ENCODE assay signal across 9 cellular contexts in genomic region chr11:60925685-60926267, GRCh38. TPM values are rescaled to one million over a fixed set of nuclear protein-coding genes. Genes with fewer than 3 reads are reported as not detected.
DNase-seq lines count a peak whose midpoint lies in the region; ATAC-seq, FAIRE-seq and TF ChIP-seq lines count a peak whose summit lies in the region.
"Had no signal": no experiment of that assay in that cellular context is flagged by ENCODE, and none has a peak within 500 bp of the region (broad histone marks: within the 10 kb centered on the region; RNA-seq: fewer than 3 reads in every experiment).

No MANE protein-coding gene starts in this region.

- TSS peak; percentile 54 for BruUV-seq in HepG2 (replicated peaks; lab: Mats Ljungman, UMichigan)

- peaks cover 33% of the 10 kb centered on the region for H3K4me1 Mint-ChIP-seq in activated B cell treated with CpG ODN at 0.5 μM for 24 hours

- H3K9ac ChIP-seq in BLaER1 (no peak overlapping the region; the same call in 1 of the 2 replicates), HepG2 (ENCODE audit: insufficient read depth, low read depth, low read length) (no peak overlapping the region)

- no peak for TF ChIP-seq POLR2A in HepG2 (IDR thresholded peaks at IDR 0.05; ENCODE audit: insufficient read depth in 1 of 2, low read depth in 2 of 2, low read length in 2 of 2)
- TF ChIP-seq POLR2A in thyroid gland (IDR thresholded peaks at IDR 0.05) = no peak

- H3K27ac ChIP-seq in BLaER1 = no peak overlapping the region
- H3K27ac ChIP-seq in HepG2 (ENCODE audit: extremely low read length, insufficient read depth, low read length) = no peak overlapping the region
- H3K27ac ChIP-seq in thyroid gland = no peak overlapping the region

- H3K9me3 ChIP-seq in BLaER1 (no peaks in the 10 kb centered on the region), HAP-1 (no peaks in the 10 kb centered on the region), HepG2 (ENCODE audit: low read length) (no peaks in the 10 kb centered on the region), thyroid gland (no peaks in the 10 kb centered on the region)

- H3K4me1 ChIP-seq in BLaER1 (peaks cover 58% of the 10 kb centered on the region), HAP-1 (peaks cover 8% of the 10 kb centered on the region), HepG2 (ENCODE audit: insufficient read depth, low read length) (peaks cover 32% of the 10 kb centered on the region), thyroid gland (peaks cover 10 to 24% of the 10 kb centered on the region in 2 donors)

- no peak overlapping the region for H3K27ac Mint-ChIP-seq in activated B cell treated with CpG ODN at 0.5 μM for 24 hours

- in situ Hi-C loops in HAP-1 (cut with MboI; ENCODE audit: low sequenced_read_pairs) = no loop called here
- in situ Hi-C loops in HepG2 (cut with HindIII; ENCODE audit: extremely low pct_ligation_motif_present, low pct_unique_long_range_greater_than_20kb) = no loop called here

- H3K36me3 ChIP-seq in BLaER1 (peaks cover 59% of the 10 kb centered on the region), HAP-1 (replicated peaks) (peaks cover 24% of the 10 kb centered on the region), HepG2 (replicated peaks in 1 of 2; ENCODE audit: control insufficient read depth in 1 of 2, insufficient read depth in 2 of 2, low read length in 2 of 2) (peaks cover 0 to 2% of the 10 kb centered on the region in 2 experiments; a peak in 2 of 5 replicates), thyroid gland (peaks cover 20 to 23% of the 10 kb centered on the region in 2 donors)

- ATAC-seq in activated B cell treated with CpG ODN at 0.5 μM for 24 hours (ENCODE audit: low read depth) = no peak
- peak; percentile 19 for ATAC-seq in HepG2
- ATAC-seq in HG03280 (IDR thresholded peaks at IDR 0.05; ENCODE audit: unreplicated experiment) = no peak
- ATAC-seq: K562 had no signal

- H3K4me2 ChIP-seq in BLaER1 (peak overlapping the region; percentile 94), HepG2 (ENCODE audit: low read depth, low read length) (peak overlapping the region; percentile 92)

- H3K36me3 Mint-ChIP-seq in activated B cell treated with CpG ODN at 0.5 μM for 24 hours (ENCODE audit: low read depth) = peaks cover 29% of the 10 kb centered on the region

- peaks cover 70% of the 10 kb centered on the region for H4K20me1 ChIP-seq in BLaER1
- no peaks in the 10 kb centered on the region for H4K20me1 ChIP-seq in HepG2 (ENCODE audit: insufficient read depth, low read length)

- no peak for TF ChIP-seq RAD21 in HepG2 (CRISPR knock-in tag; IDR thresholded peaks at IDR 0.05)

- CTCF ChIA-PET in activated B cell treated with CpG ODN at 0.5 μM for 24 hours (lab: Charles Lee) = no interaction called here
- CTCF ChIA-PET in HepG2 (lab: Yijun Ruan, JAX; ENCODE audit: low intra/inter-chr PET ratio, low total read pairs) = no interaction called here

- H3K4me3 ChIP-seq in BLaER1 (peak overlapping the region; percentile 82), HAP-1 (peak overlapping the region; percentile 73), HepG2 (replicated peaks in 1 of 3; ENCODE audit: insufficient read depth in 1 of 3, low read depth in 2 of 3, low read length in 3 of 3) (peak overlapping the region in 2 of 3 experiments; percentile 22 to 75; a peak in 3 of 6 replicates), thyroid gland (replicated peaks in 1 of 3) (no peak overlapping the region)
- H3K4me3 ChIP-seq: K562 had no signal

- peak overlapping the region; percentile 69 for H3K4me3 Mint-ChIP-seq in activated B cell treated with CpG ODN at 0.5 μM for 24 hours

- TF ChIP-seq EP300 in HepG2 (IDR thresholded peaks at IDR 0.05; ENCODE audit: low read depth in 2 of 2, low read length in 2 of 2) (no peak), HepG2 (CRISPR knock-in tag; IDR thresholded peaks at IDR 0.05; ENCODE audit: borderline replicate concordance) (no peak)

- intact Hi-C loops in activated B cell treated with CpG ODN at 0.5 μM for 24 hours (cut with micrococcal nuclease) (no loop called here), HepG2 (cut with micrococcal nuclease; ENCODE audit: unreplicated experiment) (no loop called here), thyroid gland (cut with DNase I) (no loop called here)

- TF ChIP-seq CTCF in activated B cell treated with CpG ODN at 0.5 μM for 24 hours (IDR thresholded peaks at IDR 0.05) = no peak
- no peak for TF ChIP-seq CTCF in HepG2 (CRISPR knock-in tag; IDR thresholded peaks at IDR 0.05)
- TF ChIP-seq CTCF in GM20000 (IDR thresholded peaks at IDR 0.05; ENCODE audit: extremely low read depth, missing control alignments) = no peak
- no peak for TF ChIP-seq CTCF in thyroid gland (IDR thresholded peaks at IDR 0.05)

- H3K27me3 Mint-ChIP-seq in activated B cell treated with CpG ODN at 0.5 μM for 24 hours = peaks cover 4% of the 10 kb centered on the region

- no peaks in the 10 kb centered on the region for H3K9me3 Mint-ChIP-seq in activated B cell treated with CpG ODN at 0.5 μM for 24 hours

- H3K79me2 ChIP-seq in HepG2 (ENCODE audit: insufficient read depth, low read length) = no peaks in the 10 kb centered on the region

- POLR2A ChIA-PET in activated B cell treated with CpG ODN at 0.5 μM for 24 hours (lab: Charles Lee) = no interaction called here
- POLR2A ChIA-PET in HepG2 (lab: Yijun Ruan, JAX) = no interaction called here

- peaks cover 44% of the 10 kb centered on the region for H3K27me3 ChIP-seq in BLaER1
- H3K27me3 ChIP-seq in HAP-1 (ENCODE audit: low read depth) = no peaks in the 10 kb centered on the region
- H3K27me3 ChIP-seq in HepG2 (ENCODE audit: control insufficient read depth in 1 of 2, insufficient read depth in 2 of 2, low read length in 2 of 2) = no peaks in the 10 kb centered on the region; a peak in 1 of 5 replicates
- H3K27me3 ChIP-seq in thyroid gland = peaks cover 5% of the 10 kb centered on the region

- DNase-seq in HAP-1 (ENCODE audit: low spot score in 2 of 2) (no peak), activated B cell treated with CpG ODN at 0.5 μM for 24 hours (no peak), HepG2 (ENCODE audit: low spot score) (no peak), GM20000 (ENCODE audit: low spot score) (no peak), NCI-H1694 (lab: John Stamatoyannopoulos, UW) (no peak), thyroid gland (no peak)

- H2AFZ ChIP-seq in HepG2 (ENCODE audit: low read length) = no peak overlapping the region

- 78% methylated on average over 7 of the region's 8 CpGs for WGBS in HepG2 (ENCODE audit: low lambda C conversion rate)
- 45 to 51% methylated on average over 8 of the region's 8 CpGs for WGBS in thyroid gland, 2 donors

- FAIRE-seq in HepG2 (lab: Jason Lieb, UNC) = no peak
- FAIRE-seq: K562 had no signal

RNA-seq across cellular contexts. Expression of gene TMEM132A, which starts 1.5 kb away (rescaled TPM):
- total RNA-seq in activated B cell treated with CpG ODN at 0.5 μM for 24 hours (8.2 and 8.7 TPM in 2 replicates), HepG2 (2016; rRNA removed; fragmentation: Illumina TruSeq; extraction: Trizol) (8.4 and 32.9 TPM in 2 replicates), thyroid gland (1 to 10 TPM; 3.3 to 8.3 (median 3.9) TPM)
- total RNA-seq in HepG2 (2016; cell fraction: cytosol; rRNA removed; fragmentation: Illumina TruSeq; extraction: Trizol; ENCODE audit: low read depth) = 5.1 and 6.9 TPM in 2 replicates
- total RNA-seq in HepG2 (2016; cell fraction: insoluble cytoplasmic fraction; rRNA removed; fragmentation: Illumina TruSeq; extraction: Trizol) = 6.9 and 31.8 TPM in 2 replicates
- total RNA-seq in HepG2 (2016; cell fraction: membrane; rRNA removed; fragmentation: Illumina TruSeq; extraction: Trizol) = 11.9 and 13.4 TPM in 2 replicates
- total RNA-seq in HepG2 (2016; cell fraction: nucleus; rRNA removed; fragmentation: Illumina TruSeq; extraction: Trizol) = 34.0 and 34.7 TPM in 2 replicates
- 11.1 and 22.7 TPM in 2 replicates for polyA plus RNA-seq in HepG2 (2011; rRNA removed)
- 16.2 and 18.8 TPM in 2 replicates for polyA plus RNA-seq in HepG2 (2011; cell fraction: cytosol; rRNA removed)
- 103 and 122 TPM in 2 replicates for polyA plus RNA-seq in HepG2 (2011; cell fraction: nucleus; rRNA removed)
- polyA plus RNA-seq in HepG2 (2012) = 19.3 and 25.4 TPM in 2 replicates
- 3.3 and 4.8 TPM in 2 replicates for polyA plus RNA-seq in HepG2 (2016; cell fraction: cytosol; fragmentation: Illumina TruSeq; extraction: Trizol; ENCODE audit: low read depth)
- polyA plus RNA-seq in HepG2 (2016; cell fraction: insoluble cytoplasmic fraction; fragmentation: Illumina TruSeq; extraction: Trizol; ENCODE audit: low read depth) = 7.6 and 10.7 TPM in 2 replicates
- polyA plus RNA-seq in HepG2 (2016; cell fraction: membrane; fragmentation: Illumina TruSeq; extraction: Trizol; ENCODE audit: low read depth) = 8.3 and 10.4 TPM in 2 replicates
- 64.1 and 72.1 TPM in 2 replicates for polyA plus RNA-seq in HepG2 (2016; cell fraction: nucleus; fragmentation: Illumina TruSeq; extraction: Trizol; ENCODE audit: insufficient read depth, low read depth)
- 19.8 and 31.0 TPM in 2 replicates for polyA minus RNA-seq in HepG2 (2011; rRNA and poly(A)+ RNA removed; ENCODE audit: low replicate concordance)
- 15.7 and 16.8 TPM in 2 replicates for polyA minus RNA-seq in HepG2 (2011; cell fraction: cytosol; rRNA and poly(A)+ RNA removed)
- 19.7 and 26.0 TPM in 2 replicates for polyA minus RNA-seq in HepG2 (2011; cell fraction: nucleus; rRNA and poly(A)+ RNA removed)

RNA-seq across cellular contexts. Expression of gene TMEM109, which starts 11.8 kb away (rescaled TPM):
- 117 and 121 TPM in 2 replicates for total RNA-seq in activated B cell treated with CpG ODN at 0.5 μM for 24 hours
- 10.7 and 18.0 TPM in 2 replicates for total RNA-seq in HepG2 (2016; rRNA removed; fragmentation: Illumina TruSeq; extraction: Trizol)
- 4.0 TPM in 2 replicates for total RNA-seq in HepG2 (2016; cell fraction: cytosol; rRNA removed; fragmentation: Illumina TruSeq; extraction: Trizol; ENCODE audit: low read depth)
- 10.2 and 18.3 TPM in 2 replicates for total RNA-seq in HepG2 (2016; cell fraction: insoluble cytoplasmic fraction; rRNA removed; fragmentation: Illumina TruSeq; extraction: Trizol)
- total RNA-seq in HepG2 (2016; cell fraction: membrane; rRNA removed; fragmentation: Illumina TruSeq; extraction: Trizol) = 8.4 and 9.5 TPM in 2 replicates
- 14.1 and 14.6 TPM in 2 replicates for total RNA-seq in HepG2 (2016; cell fraction: nucleus; rRNA removed; fragmentation: Illumina TruSeq; extraction: Trizol)
- 7.7 and 12.2 TPM in 2 replicates for polyA plus RNA-seq in HepG2 (2011; rRNA removed)
- polyA plus RNA-seq in HepG2 (2011; cell fraction: cytosol; rRNA removed) = 9.5 and 10.2 TPM in 2 replicates
- 5.5 and 8.4 TPM in 2 replicates for polyA plus RNA-seq in HepG2 (2011; cell fraction: nucleus; rRNA removed)
- 12.8 and 19.4 TPM in 2 replicates for polyA plus RNA-seq in HepG2 (2012)
- polyA plus RNA-seq in HepG2 (2016; cell fraction: cytosol; fragmentation: Illumina TruSeq; extraction: Trizol; ENCODE audit: low read depth) = 3.7 TPM in 2 replicates
- 12.7 and 13.2 TPM in 2 replicates for polyA plus RNA-seq in HepG2 (2016; cell fraction: insoluble cytoplasmic fraction; fragmentation: Illumina TruSeq; extraction: Trizol; ENCODE audit: low read depth)
- 8.3 and 10.0 TPM in 2 replicates for polyA plus RNA-seq in HepG2 (2016; cell fraction: membrane; fragmentation: Illumina TruSeq; extraction: Trizol; ENCODE audit: low read depth)
- polyA plus RNA-seq in HepG2 (2016; cell fraction: nucleus; fragmentation: Illumina TruSeq; extraction: Trizol; ENCODE audit: insufficient read depth, low read depth) = 29.4 and 33.0 TPM in 2 replicates
- 9.0 and 55.3 TPM in 2 replicates for polyA minus RNA-seq in HepG2 (2011; rRNA and poly(A)+ RNA removed; ENCODE audit: low replicate concordance)
- 5.5 and 9.1 TPM in 2 replicates for polyA minus RNA-seq in HepG2 (2011; cell fraction: cytosol; rRNA and poly(A)+ RNA removed)
- polyA minus RNA-seq in HepG2 (2011; cell fraction: nucleus; rRNA and poly(A)+ RNA removed) = 2.2 and 4.5 TPM in 2 replicates
- total RNA-seq in thyroid gland = 100 to 1,000 TPM in 2 of 4 donors, 10 to 100 TPM in 2; 61.9 to 105 (median 96.0) TPM

RNA-seq across cellular contexts. Expression of gene PRPF19, which starts 19.4 kb away (rescaled TPM):
- total RNA-seq in activated B cell treated with CpG ODN at 0.5 μM for 24 hours (143 and 164 TPM in 2 replicates), HepG2 (2016; rRNA removed; fragmentation: Illumina TruSeq; extraction: Trizol) (91.1 and 115 TPM in 2 replicates), thyroid gland (10 to 100 TPM; 38.0 to 94.4 (median 71.5) TPM)
- total RNA-seq in HepG2 (2016; cell fraction: cytosol; rRNA removed; fragmentation: Illumina TruSeq; extraction: Trizol; ENCODE audit: low read depth) = 16.1 and 16.4 TPM in 2 replicates
- 93.5 and 104 TPM in 2 replicates for total RNA-seq in HepG2 (2016; cell fraction: insoluble cytoplasmic fraction; rRNA removed; fragmentation: Illumina TruSeq; extraction: Trizol)
- total RNA-seq in HepG2 (2016; cell fraction: membrane; rRNA removed; fragmentation: Illumina TruSeq; extraction: Trizol) = 37.9 and 40.5 TPM in 2 replicates
- total RNA-seq in HepG2 (2016; cell fraction: nucleus; rRNA removed; fragmentation: Illumina TruSeq; extraction: Trizol) = 52.4 and 56.0 TPM in 2 replicates
- polyA plus RNA-seq in HepG2 (2011; rRNA removed) = 25.0 and 27.4 TPM in 2 replicates
- 19.8 and 29.8 TPM in 2 replicates for polyA plus RNA-seq in HepG2 (2011; cell fraction: cytosol; rRNA removed)
- 32.6 and 32.8 TPM in 2 replicates for polyA plus RNA-seq in HepG2 (2011; cell fraction: nucleus; rRNA removed)
- polyA plus RNA-seq in HepG2 (2012) = 56.0 and 62.2 TPM in 2 replicates
- 14.7 and 16.9 TPM in 2 replicates for polyA plus RNA-seq in HepG2 (2016; cell fraction: cytosol; fragmentation: Illumina TruSeq; extraction: Trizol; ENCODE audit: low read depth)
- 125 and 138 TPM in 2 replicates for polyA plus RNA-seq in HepG2 (2016; cell fraction: insoluble cytoplasmic fraction; fragmentation: Illumina TruSeq; extraction: Trizol; ENCODE audit: low read depth)
- polyA plus RNA-seq in HepG2 (2016; cell fraction: membrane; fragmentation: Illumina TruSeq; extraction: Trizol; ENCODE audit: low read depth) = 33.6 and 36.5 TPM in 2 replicates
- polyA plus RNA-seq in HepG2 (2016; cell fraction: nucleus; fragmentation: Illumina TruSeq; extraction: Trizol; ENCODE audit: insufficient read depth, low read depth) = 76.8 and 76.9 TPM in 2 replicates
- 52.3 and 71.1 TPM in 2 replicates for polyA minus RNA-seq in HepG2 (2011; rRNA and poly(A)+ RNA removed; ENCODE audit: low replicate concordance)
- 22.3 and 28.6 TPM in 2 replicates for polyA minus RNA-seq in HepG2 (2011; cell fraction: cytosol; rRNA and poly(A)+ RNA removed)
- 33.5 and 39.2 TPM in 2 replicates for polyA minus RNA-seq in HepG2 (2011; cell fraction: nucleus; rRNA and poly(A)+ RNA removed)

RNA-seq across cellular contexts. Expression of gene SLC15A3, which starts 26.2 kb away (rescaled TPM):
- total RNA-seq in activated B cell treated with CpG ODN at 0.5 μM for 24 hours = 76.4 and 77.8 TPM in 2 replicates
- 0.58 and 0.77 TPM in 2 replicates for total RNA-seq in HepG2 (2016; rRNA removed; fragmentation: Illumina TruSeq; extraction: Trizol)
- 0.09 TPM in 1 of 2 replicates, not detected in the other for total RNA-seq in HepG2 (2016; cell fraction: cytosol; rRNA removed; fragmentation: Illumina TruSeq; extraction: Trizol; ENCODE audit: low read depth)
- total RNA-seq in HepG2 (2016; cell fraction: insoluble cytoplasmic fraction; rRNA removed; fragmentation: Illumina TruSeq; extraction: Trizol) = 0.49 and 1.1 TPM in 2 replicates
- total RNA-seq in HepG2 (2016; cell fraction: membrane; rRNA removed; fragmentation: Illumina TruSeq; extraction: Trizol) = 0.49 and 1.1 TPM in 2 replicates
- total RNA-seq in HepG2 (2016; cell fraction: nucleus; rRNA removed; fragmentation: Illumina TruSeq; extraction: Trizol) = 1.8 and 2.8 TPM in 2 replicates
- 0.45 and 1.1 TPM in 2 replicates for polyA plus RNA-seq in HepG2 (2011; rRNA removed)
- 0.23 and 0.60 TPM in 2 replicates for polyA plus RNA-seq in HepG2 (2011; cell fraction: cytosol; rRNA removed)
- 0.97 and 1.0 TPM in 2 replicates for polyA plus RNA-seq in HepG2 (2011; cell fraction: nucleus; rRNA removed)
- polyA plus RNA-seq in HepG2 (2012) = 0.27 TPM in 1 of 2 replicates, not detected in the other
- 0.18 and 0.51 TPM in 2 replicates for polyA plus RNA-seq in HepG2 (2016; cell fraction: cytosol; fragmentation: Illumina TruSeq; extraction: Trizol; ENCODE audit: low read depth)
- polyA plus RNA-seq in HepG2 (2016; cell fraction: insoluble cytoplasmic fraction; fragmentation: Illumina TruSeq; extraction: Trizol; ENCODE audit: low read depth) = 0.53 and 0.84 TPM in 2 replicates
- 0.44 and 0.58 TPM in 2 replicates for polyA plus RNA-seq in HepG2 (2016; cell fraction: membrane; fragmentation: Illumina TruSeq; extraction: Trizol; ENCODE audit: low read depth)
- 1.3 TPM in 1 of 2 replicates, not detected in the other for polyA plus RNA-seq in HepG2 (2016; cell fraction: nucleus; fragmentation: Illumina TruSeq; extraction: Trizol; ENCODE audit: insufficient read depth, low read depth)
- 1.4 and 4.0 TPM in 2 replicates for polyA minus RNA-seq in HepG2 (2011; rRNA and poly(A)+ RNA removed; ENCODE audit: low replicate concordance)
- polyA minus RNA-seq in HepG2 (2011; cell fraction: cytosol; rRNA and poly(A)+ RNA removed) = 0.97 and 1.5 TPM in 2 replicates
- polyA minus RNA-seq in HepG2 (2011; cell fraction: nucleus; rRNA and poly(A)+ RNA removed) = 1.5 and 1.6 TPM in 2 replicates
- 10 to 100 TPM in 2 of 4 donors, 1 to 10 TPM in 2; 6.3 to 16.5 (median 8.9) TPM for total RNA-seq in thyroid gland

RNA-seq across cellular contexts. Expression of gene CD6, which starts 45.7 kb away (rescaled TPM):
- total RNA-seq in activated B cell treated with CpG ODN at 0.5 μM for 24 hours (6.7 and 12.0 TPM in 2 replicates), HepG2 (2016; rRNA removed; fragmentation: Illumina TruSeq; extraction: Trizol) (not detected in 2 replicates), thyroid gland (1 to 10 TPM in 1 of 4 donors, under 1 TPM in 3; 0.40 to 2.7 (median 0.69) TPM)
- total RNA-seq in HepG2 (2016; cell fraction: cytosol; rRNA removed; fragmentation: Illumina TruSeq; extraction: Trizol; ENCODE audit: low read depth) = not detected in 2 replicates
- not detected in 2 replicates for total RNA-seq in HepG2 (2016; cell fraction: insoluble cytoplasmic fraction; rRNA removed; fragmentation: Illumina TruSeq; extraction: Trizol)
- not detected in 2 replicates for total RNA-seq in HepG2 (2016; cell fraction: membrane; rRNA removed; fragmentation: Illumina TruSeq; extraction: Trizol)
- total RNA-seq in HepG2 (2016; cell fraction: nucleus; rRNA removed; fragmentation: Illumina TruSeq; extraction: Trizol) = not detected in 2 replicates
- not detected in 2 replicates for polyA plus RNA-seq in HepG2 (2011; rRNA removed)
- polyA plus RNA-seq in HepG2 (2011; cell fraction: cytosol; rRNA removed) = not detected in 2 replicates
- not detected in 2 replicates for polyA plus RNA-seq in HepG2 (2011; cell fraction: nucleus; rRNA removed)
- polyA plus RNA-seq in HepG2 (2012) = not detected in 2 replicates
- not detected in 2 replicates for polyA plus RNA-seq in HepG2 (2016; cell fraction: cytosol; fragmentation: Illumina TruSeq; extraction: Trizol; ENCODE audit: low read depth)
- not detected in 2 replicates for polyA plus RNA-seq in HepG2 (2016; cell fraction: insoluble cytoplasmic fraction; fragmentation: Illumina TruSeq; extraction: Trizol; ENCODE audit: low read depth)
- not detected in 2 replicates for polyA plus RNA-seq in HepG2 (2016; cell fraction: membrane; fragmentation: Illumina TruSeq; extraction: Trizol; ENCODE audit: low read depth)
- polyA plus RNA-seq in HepG2 (2016; cell fraction: nucleus; fragmentation: Illumina TruSeq; extraction: Trizol; ENCODE audit: insufficient read depth, low read depth) = not detected in 2 replicates
- not detected in 2 replicates for polyA minus RNA-seq in HepG2 (2011; rRNA and poly(A)+ RNA removed; ENCODE audit: low replicate concordance)
- not detected in 2 replicates for polyA minus RNA-seq in HepG2 (2011; cell fraction: cytosol; rRNA and poly(A)+ RNA removed)
- polyA minus RNA-seq in HepG2 (2011; cell fraction: nucleus; rRNA and poly(A)+ RNA removed) = not detected in 2 replicates
- polyA plus RNA-seq: K562 had no signal

Comparison
In these comparisons a context has a peak if more than half of its experiments do, and no peak if none do; other contexts are left out.
1. H3K4me3 ChIP-seq: peak in BLaER1 (single experiment), HAP-1 (single experiment) and HepG2 (2 of 3); none in thyroid gland (0 of 3).